ENCODE assay signal across 8 cellular contexts in genomic region chr16:88790312-88791150, GRCh38. TPM values are rescaled to one million over a fixed set of nuclear protein-coding genes. Genes with fewer than 3 reads are reported as not detected.
DNase-seq lines count a peak whose midpoint lies in the region; ATAC-seq, FAIRE-seq and TF ChIP-seq lines count a peak whose summit lies in the region.

No MANE protein-coding gene starts in this region.

- in situ Hi-C loops in G401 (cut with HindIII; ENCODE audit: low sequenced_read_pairs): no loop called here

- H3K4me3 ChIP-seq in osteoblast (ENCODE audit: insufficient read depth, low read length): peak overlapping the region; percentile 58

- no peaks in the 10 kb centered on the region for H3K79me2 ChIP-seq in osteoblast (ENCODE audit: insufficient read depth, low read length)

- peaks cover 21% of the 10 kb centered on the region for H3K4me1 ChIP-seq in osteoblast (ENCODE audit: insufficient read depth, low read length)

- H3K27ac ChIP-seq in osteoblast (ENCODE audit: low read depth, low read length): peak overlapping the region; percentile 51

- DNase-seq in GM12891 (ENCODE audit: insufficient read length, low spot score): no peak
- peak; percentile 66 for DNase-seq in SKM-1 (lab: John Stamatoyannopoulos, UW; ENCODE audit: unreplicated experiment)
- DNase-seq in astrocyte of the hippocampus (ENCODE audit: low read depth, low spot score): peak; percentile 70
- peak; percentile 93 for DNase-seq in osteoblast (ENCODE audit: insufficient read length, low spot score, missing footprints)
- no peak for DNase-seq in pons (ENCODE audit: low spot score)
- no peak for DNase-seq in G401 (ENCODE audit: low spot score)
- no peak for DNase-seq in RKO (ENCODE audit: low spot score)

- ATAC-seq in GM21717 (IDR thresholded peaks at IDR 0.05; ENCODE audit: unreplicated experiment): no peak

- peak; percentile 62 for FAIRE-seq in GM12891 (lab: Jason Lieb, UNC)

- H4K20me1 ChIP-seq in osteoblast (ENCODE audit: insufficient read depth, low read length): no peaks in the 10 kb centered on the region

- peak overlapping the region; percentile 72 for H3K4me2 ChIP-seq in osteoblast (ENCODE audit: insufficient read depth, low read length)

- no peaks in the 10 kb centered on the region for H3K27me3 ChIP-seq in osteoblast (ENCODE audit: insufficient read depth, low read length)

- no peaks in the 10 kb centered on the region for H3K9me3 ChIP-seq in osteoblast (ENCODE audit: low read depth, low read length)

- H3K36me3 ChIP-seq in osteoblast (ENCODE audit: insufficient read depth, low read length): no peaks in the 10 kb centered on the region

- H2AFZ ChIP-seq in osteoblast (ENCODE audit: low read length): peak overlapping the region; percentile 91

- no peak for TF ChIP-seq POLR2A in GM12891 (IDR thresholded peaks at IDR 0.05; ENCODE audit: low read depth, low read length)

- TF ChIP-seq CTCF in osteoblast (IDR thresholded peaks at IDR 0.05; ENCODE audit: extremely low read depth, low read depth, low read length): no peak

TF ChIP-seq in GM12891, 5 proteins besides CTCF, POLR2A, EP300 and RAD21:
- TF ChIP-seq POU2F2 (IDR thresholded peaks at IDR 0.05; ENCODE audit: low read depth, low read length) (no peak), PAX5 (IDR thresholded peaks at IDR 0.05; ENCODE audit: insufficient read depth, low read length, severe bottlenecking) (no peak), TAF1 (IDR thresholded peaks at IDR 0.05; ENCODE audit: low read depth, low read length) (no peak), SPI1 (IDR thresholded peaks at IDR 0.05; ENCODE audit: low read depth, low read length) (no peak), POLR2AphosphoS5 (IDR thresholded peaks at IDR 0.05; ENCODE audit: low read depth, low read length) (no peak)

RNA-seq across cellular contexts. Expression of gene PIEZO1, which starts 5.5 kb away (rescaled TPM):
- polyA plus RNA-seq in GM12891 (2012; ENCODE audit: low read depth, missing spikeins): 67.7 TPM
- 187 and 207 TPM in 2 replicates for total RNA-seq in osteoblast
- total RNA-seq in G401 (2014; rRNA removed; shearing (Covaris generic)): 69.8 and 75.6 TPM in 2 replicates

RNA-seq across cellular contexts. Expression of gene CDT1, which starts 13.1 kb away (rescaled TPM):
- 29.8 TPM for polyA plus RNA-seq in GM12891 (2012; ENCODE audit: low read depth, missing spikeins)
- total RNA-seq in osteoblast: 2.9 TPM in 2 replicates
- 32.8 and 36.6 TPM in 2 replicates for total RNA-seq in G401 (2014; rRNA removed; shearing (Covaris generic))

RNA-seq across cellular contexts. Expression of gene APRT, which starts 21.2 kb away (rescaled TPM):
- 182 TPM for polyA plus RNA-seq in GM12891 (2012; ENCODE audit: low read depth, missing spikeins)
- total RNA-seq in osteoblast: 41.8 and 53.6 TPM in 2 replicates
- 266 and 349 TPM in 2 replicates for total RNA-seq in G401 (2014; rRNA removed; shearing (Covaris generic))

Comparison
In these comparisons a context has a peak if more than half of its experiments do, and no peak if none do; other contexts are left out.
1. DNase-seq: peak in SKM-1 (single experiment), astrocyte of the hippocampus (single experiment) and osteoblast (single experiment); none in GM12891 (single experiment), pons (single experiment), G401 (single experiment) and RKO (single experiment).